In the genomic region with DNA sequence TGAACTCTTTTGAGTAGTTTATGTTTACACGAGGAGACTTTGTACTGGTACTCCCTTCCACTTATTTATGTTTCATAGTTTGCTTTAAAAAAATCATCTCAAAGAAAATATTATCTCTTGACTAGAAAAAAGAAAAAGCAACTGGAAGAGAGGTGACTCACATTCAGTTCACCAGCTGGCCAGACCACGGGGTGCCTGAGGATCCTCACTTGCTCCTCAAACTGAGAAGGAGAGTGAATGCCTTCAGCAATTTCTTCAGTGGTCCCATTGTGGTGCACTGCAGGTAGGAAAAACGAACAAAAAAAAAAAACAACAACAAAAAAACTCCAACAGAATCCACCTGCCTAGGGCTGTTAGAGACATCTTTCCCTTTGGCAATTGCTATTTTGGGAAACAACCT, we compare ENCODE assay signal across 14 cellular contexts.
DNase-seq lines count a peak whose midpoint lies in the region; FAIRE-seq and TF ChIP-seq lines count a peak whose summit lies in the region.
"Had no signal": no experiment of that assay in that cellular context is flagged by ENCODE, and none has a peak within 500 bp of the region (broad histone marks: within the 10 kb centered on the region; RNA-seq: fewer than 3 reads in every experiment).

No MANE protein-coding gene starts in this region.

- peaks cover 2% of the 10 kb centered on the region for H3K9me3 Mint-ChIP-seq in activated naive CD4-positive, alpha-beta T cell treated with anti-CD3 and anti-CD28 coated beads for 36 hours
- H3K9me3 Mint-ChIP-seq in astrocyte (ENCODE audit: unreplicated experiment) (peaks cover 2% of the 10 kb centered on the region), neural progenitor cell (no peaks in the 10 kb centered on the region)

- H3K9me3 ChIP-seq in astrocyte (ENCODE audit: insufficient read depth, low read depth, low read length) (no peaks in the 10 kb centered on the region), neural progenitor cell (ENCODE audit: low read depth) (no peaks in the 10 kb centered on the region)
- H3K9me3 ChIP-seq: pancreas had no signal

- peaks cover 54% of the 10 kb centered on the region for H3K4me1 Mint-ChIP-seq in activated naive CD4-positive, alpha-beta T cell treated with anti-CD3 and anti-CD28 coated beads for 36 hours (ENCODE audit: low read depth)
- H3K4me1 Mint-ChIP-seq in astrocyte (ENCODE audit: low read depth, unreplicated experiment), result no peaks in the 10 kb centered on the region
- no peaks in the 10 kb centered on the region for H3K4me1 Mint-ChIP-seq in neural progenitor cell
- H3K4me1 Mint-ChIP-seq: brain had no signal

- peak overlapping the region; percentile 8 for H3K27ac Mint-ChIP-seq in activated naive CD4-positive, alpha-beta T cell treated with anti-CD3 and anti-CD28 coated beads for 36 hours
- no peak overlapping the region for H3K27ac Mint-ChIP-seq in astrocyte (ENCODE audit: unreplicated experiment)
- H3K27ac Mint-ChIP-seq in neural progenitor cell, result no peak overlapping the region
- H3K27ac Mint-ChIP-seq: brain had no signal

- H3K79me2 ChIP-seq in astrocyte (ENCODE audit: insufficient read depth, low read length) (no peaks in the 10 kb centered on the region), neural progenitor cell (ENCODE audit: low read depth) (no peaks in the 10 kb centered on the region)

- no peak overlapping the region for H3K4me3 ChIP-seq in astrocyte (ENCODE audit: insufficient read depth, low read depth, low read length)
- H3K4me3 ChIP-seq in neural progenitor cell, result no peak overlapping the region
- H3K4me3 ChIP-seq: pancreas had no signal

- H2AFZ ChIP-seq in astrocyte (ENCODE audit: low read depth, low read length) (no peak overlapping the region), neural progenitor cell (replicated peaks) (no peak overlapping the region)

- no peaks in the 10 kb centered on the region for H3K4me1 ChIP-seq in astrocyte (ENCODE audit: insufficient read depth, low read length)
- peaks cover 14% of the 10 kb centered on the region for H3K4me1 ChIP-seq in neural progenitor cell
- H3K4me1 ChIP-seq: pancreas had no signal

- no peak for FAIRE-seq in astrocyte (lab: Jason Lieb, UNC)
- FAIRE-seq: HTR-8/SVneo, pancreas had no signal

- no peak for DNase-seq in activated naive CD4-positive, alpha-beta T cell treated with anti-CD3 and anti-CD28 coated beads for 36 hours
- DNase-seq in activated naive CD4-positive, alpha-beta T cell treated with anti-CD3 and anti-CD28 coated beads, Interleukin-2, amount 50 U/mL, for 16 hours, result no peak
- DNase-seq in HCEC 1CT (peak; percentile 37), astrocyte (ENCODE audit: low read depth) (peak; percentile 27), neural progenitor cell (ENCODE audit: low spot score) (peak; percentile 35), NCI-H82 (lab: John Stamatoyannopoulos, UW) (no peak), NCI-H1930 (lab: John Stamatoyannopoulos, UW) (no peak), epidermal melanocyte (ENCODE audit: insufficient read length, low spot score) (no peak)
- DNase-seq: foreskin melanocyte, mesenchymal stem cell, pancreas, WERI-Rb-1 had no signal

- intact Hi-C loops in activated naive CD4-positive, alpha-beta T cell treated with anti-CD3 and anti-CD28 coated beads for 36 hours (cut with micrococcal nuclease), result no loop called here

- no peak for TF ChIP-seq CTCF in astrocyte (IDR thresholded peaks at IDR 0.05; ENCODE audit: insufficient read depth, low read depth, low read length)
- no peak for TF ChIP-seq CTCF in neural progenitor cell (IDR thresholded peaks at IDR 0.05)

- CTCF ChIA-PET in activated naive CD4-positive, alpha-beta T cell treated with anti-CD3 and anti-CD28 coated beads for 36 hours (lab: Charles Lee), result no interaction called here

- H3K27me3 ChIP-seq in astrocyte (ENCODE audit: insufficient read depth, low read length) (no peaks in the 10 kb centered on the region), neural progenitor cell (no peaks in the 10 kb centered on the region)
- H3K27me3 ChIP-seq: pancreas had no signal

- H3K27me3 Mint-ChIP-seq in activated naive CD4-positive, alpha-beta T cell treated with anti-CD3 and anti-CD28 coated beads for 36 hours (ENCODE audit: low read depth), result no peaks in the 10 kb centered on the region
- H3K27me3 Mint-ChIP-seq in astrocyte (ENCODE audit: low read depth, unreplicated experiment) (no peaks in the 10 kb centered on the region), neural progenitor cell (ENCODE audit: insufficient read depth, low read depth) (no peaks in the 10 kb centered on the region)

- no peak overlapping the region for H3K4me2 ChIP-seq in astrocyte (ENCODE audit: low read length)
- H3K4me2 ChIP-seq in neural progenitor cell, result peak overlapping the region; percentile 25

- H3K36me3 ChIP-seq in astrocyte (ENCODE audit: insufficient read depth, low read length) (no peaks in the 10 kb centered on the region), neural progenitor cell (no peaks in the 10 kb centered on the region)
- H3K36me3 ChIP-seq: pancreas, WERI-Rb-1 had no signal

- H3K9ac ChIP-seq in astrocyte (ENCODE audit: low read length) (no peak overlapping the region), neural progenitor cell (no peak overlapping the region)

- H3K27ac ChIP-seq in astrocyte (ENCODE audit: low read depth, low read length), result no peak overlapping the region
- no peak overlapping the region for H3K27ac ChIP-seq in neural progenitor cell
- H3K27ac ChIP-seq: pancreas, WERI-Rb-1 had no signal

- no peaks in the 10 kb centered on the region for H4K20me1 ChIP-seq in astrocyte (ENCODE audit: insufficient read depth, low read length)
- H4K20me1 ChIP-seq in neural progenitor cell (ENCODE audit: low read depth), result no peaks in the 10 kb centered on the region

- peaks cover 52% of the 10 kb centered on the region for H3K36me3 Mint-ChIP-seq in activated naive CD4-positive, alpha-beta T cell treated with anti-CD3 and anti-CD28 coated beads for 36 hours (ENCODE audit: low read depth)
- H3K36me3 Mint-ChIP-seq in astrocyte (ENCODE audit: low read depth, unreplicated experiment), result no peaks in the 10 kb centered on the region
- H3K36me3 Mint-ChIP-seq in neural progenitor cell, result no peaks in the 10 kb centered on the region
- H3K36me3 Mint-ChIP-seq: brain had no signal

- H3K4me3 Mint-ChIP-seq in activated naive CD4-positive, alpha-beta T cell treated with anti-CD3 and anti-CD28 coated beads for 36 hours, result no peak overlapping the region
- no peak overlapping the region for H3K4me3 Mint-ChIP-seq in astrocyte (ENCODE audit: unreplicated experiment)
- no peak overlapping the region for H3K4me3 Mint-ChIP-seq in neural progenitor cell
- H3K4me3 Mint-ChIP-seq: brain had no signal

- no peaks in the 10 kb centered on the region for H3F3A ChIP-seq in neural progenitor cell (ENCODE audit: low read depth)

Comparison
In these comparisons a context has a peak if more than half of its experiments do, and no peak if none do; other contexts are left out.
1. DNase-seq: peak in HCEC 1CT (single experiment), astrocyte (single experiment) and neural progenitor cell (single experiment); none in activated naive CD4-positive, alpha-beta T cell treated with anti-CD3 and anti-CD28 coated beads for 36 hours (single experiment), activated naive CD4-positive, alpha-beta T cell treated with anti-CD3 and anti-CD28 coated beads, Interleukin-2, amount 50 U/mL, for 16 hours (single experiment), NCI-H82 (single experiment), NCI-H1930 (0 of 2) and epidermal melanocyte (single experiment).